ENCODE assay signal across 8 cellular contexts in genomic region chr2:240832205-240832727, GRCh38. TPM values are rescaled to one million over a fixed set of nuclear protein-coding genes. Genes with fewer than 3 reads are reported as not detected.
DNase-seq lines count a peak whose midpoint lies in the region; ATAC-seq, FAIRE-seq and TF ChIP-seq lines count a peak whose summit lies in the region.

No MANE protein-coding gene starts in this region.

- dilution Hi-C loops in keratinocyte (cut with MboI; ENCODE audit: extremely low pct_ligation_motif_present, low sequenced_read_pairs) = no loop called here

- peaks cover 3% of the 10 kb centered on the region for H4K20me1 ChIP-seq in keratinocyte (ENCODE audit: control insufficient read depth, extremely low read depth, insufficient read depth, low read length)

- H3K9ac ChIP-seq in keratinocyte (ENCODE audit: control insufficient read depth, extremely low read depth, insufficient read depth, low read length) = no peak overlapping the region

- peak overlapping the region in 1 of 3 experiments; percentile 33 for H3K4me3 ChIP-seq in keratinocyte (ENCODE audit: control insufficient read depth in 2 of 3, extremely low read depth in 1 of 3, insufficient read depth in 2 of 3, low read depth in 1 of 3, low read length in 3 of 3)

- H3K79me2 ChIP-seq in keratinocyte (ENCODE audit: control insufficient read depth, insufficient read depth, low read length) = no peaks in the 10 kb centered on the region

- peak overlapping the region; percentile 33 for H2AFZ ChIP-seq in keratinocyte (ENCODE audit: control insufficient read depth, low read length)

- peak; percentile 88 for DNase-seq in NCI-H2196 treated with DMSO at 0.1 percent for 48 hours (lab: John Stamatoyannopoulos, UW; ENCODE audit: unreplicated experiment)
- DNase-seq in activated CD4-positive, alpha-beta T cell treated with anti-CD3 and anti-CD28 coated beads for 1 hour = peak; percentile 98
- peak; percentile 96 for DNase-seq in cerebellar cortex (ENCODE audit: low spot score)
- DNase-seq in keratinocyte (ENCODE audit: low read depth, low spot score) = peak; percentile 35
- DNase-seq in stimulated activated CD4-positive, alpha-beta T cell treated with anti-CD3 and anti-CD28 coated beads, Interleukin-15, amount 100 ng/mL, for 24 hours = peak; percentile 96

- no peak for FAIRE-seq in keratinocyte (lab: Jason Lieb, UNC)

- H3K9me3 ChIP-seq in keratinocyte (ENCODE audit: control insufficient read depth, low read depth, low read length) = no peaks in the 10 kb centered on the region

- peaks cover 5% of the 10 kb centered on the region for H3K4me1 ChIP-seq in keratinocyte (ENCODE audit: control insufficient read depth, extremely low read depth, insufficient read depth, low read length)

- H3K36me3 ChIP-seq in keratinocyte (ENCODE audit: control insufficient read depth in 2 of 2, extremely low read depth in 1 of 2, insufficient read depth in 2 of 2, low read length in 2 of 2) = no peaks in the 10 kb centered on the region

- peak; percentile 91 for ATAC-seq in GM18511 (IDR thresholded peaks at IDR 0.05; ENCODE audit: unreplicated experiment)
- peak; percentile 77 for ATAC-seq in HG03095 (IDR thresholded peaks at IDR 0.05; ENCODE audit: unreplicated experiment)
- ATAC-seq in HG02571 (IDR thresholded peaks at IDR 0.05; ENCODE audit: unreplicated experiment) = no peak

- H3K27me3 ChIP-seq in keratinocyte (ENCODE audit: control insufficient read depth, extremely low read depth, insufficient read depth, low read length) = peaks cover 28% of the 10 kb centered on the region

- no peaks in the 10 kb centered on the region for H3K9me1 ChIP-seq in keratinocyte (ENCODE audit: control insufficient read depth, extremely low read depth, insufficient read depth, low read length)

- no peak overlapping the region for H3K27ac ChIP-seq in keratinocyte (ENCODE audit: control insufficient read depth, insufficient read depth, low read length)

- TF ChIP-seq CTCF in keratinocyte (optimal IDR thresholded peaks at IDR 0.05 in 1 of 3, IDR thresholded peaks at IDR 0.05 in 1 of 3, conservative IDR thresholded peaks at IDR 0.05 in 1 of 3; ENCODE audit: extremely low read depth in 1 of 3, insufficient read depth in 2 of 3, low read length in 3 of 3) = no peak

- peak overlapping the region; percentile 78 for H3K4me2 ChIP-seq in keratinocyte (ENCODE audit: control insufficient read depth, extremely low read depth, insufficient read depth, low read depth, low read length)

RNA-seq across cellular contexts. Expression of gene KIF1A, which starts 12.2 kb away (rescaled TPM):
- polyA plus RNA-seq in keratinocyte = 0.01 TPM in 1 of 3 replicates, not detected in the others
- polyA plus RNA-seq in keratinocyte (2011; ENCODE audit: low read depth) = not detected
- not detected in 2 replicates for polyA plus RNA-seq in keratinocyte (2011; cell fraction: cytosol; rRNA removed)
- 0.14 and 0.17 TPM in 2 replicates for polyA plus RNA-seq in keratinocyte (2011; cell fraction: nucleus; rRNA removed)
- polyA plus RNA-seq in keratinocyte (2012; ENCODE audit: low replicate concordance) = not detected in 2 replicates
- polyA minus RNA-seq in keratinocyte = not detected in 3 replicates
- not detected for polyA minus RNA-seq in keratinocyte (2011; cell fraction: cytosol; rRNA and poly(A)+ RNA removed)
- 0.16 TPM in 1 of 2 replicates, not detected in the other for polyA minus RNA-seq in keratinocyte (2011; cell fraction: nucleus; rRNA and poly(A)+ RNA removed)

RNA-seq across cellular contexts. Expression of gene AGXT, which starts 36.4 kb away (rescaled TPM):
- polyA plus RNA-seq in keratinocyte = not detected in 3 replicates
- not detected for polyA plus RNA-seq in keratinocyte (2011; ENCODE audit: low read depth)
- polyA plus RNA-seq in keratinocyte (2011; cell fraction: cytosol; rRNA removed) = not detected in 2 replicates
- polyA plus RNA-seq in keratinocyte (2011; cell fraction: nucleus; rRNA removed) = not detected in 2 replicates
- polyA plus RNA-seq in keratinocyte (2012; ENCODE audit: low replicate concordance) = 0.16 TPM in 1 of 2 replicates, not detected in the other
- polyA minus RNA-seq in keratinocyte = not detected in 3 replicates
- polyA minus RNA-seq in keratinocyte (2011; cell fraction: cytosol; rRNA and poly(A)+ RNA removed) = not detected
- not detected in 2 replicates for polyA minus RNA-seq in keratinocyte (2011; cell fraction: nucleus; rRNA and poly(A)+ RNA removed)

Comparison
In these comparisons a context has a peak if more than half of its experiments do, and no peak if none do; other contexts are left out.
1. DNase-seq: peak in every context shown above with its lines; median percentile 98 in activated CD4-positive, alpha-beta T cell treated with anti-CD3 and anti-CD28 coated beads for 1 hour; 96 in cerebellar cortex; 96 in stimulated activated CD4-positive, alpha-beta T cell treated with anti-CD3 and anti-CD28 coated beads, Interleukin-15, amount 100 ng/mL, for 24 hours; 88 in NCI-H2196 treated with DMSO at 0.1 percent for 48 hours; 35 in keratinocyte.